10 cellular contexts compared by ENCODE assay signal in genomic region chr6:32627831-32628230, GRCh38. TPM values are rescaled to one million over a fixed set of nuclear protein-coding genes. Genes with fewer than 3 reads are reported as not detected.
A peak's percentile ranks its signal among the peaks of the same experiment; 100 is the strongest.
DNase-seq lines count a peak whose midpoint lies in the region; ATAC-seq, FAIRE-seq and TF ChIP-seq lines count a peak whose summit lies in the region.
"Had no signal": no experiment of that assay in that cellular context is flagged by ENCODE, and none has a peak within 500 bp of the region (broad histone marks: within the 10 kb centered on the region; RNA-seq: fewer than 3 reads in every experiment).

No MANE protein-coding gene starts in this region.

- intact Hi-C loops in activated naive CD4-positive, alpha-beta T cell treated with anti-CD3 and anti-CD28 coated beads for 36 hours (cut with micrococcal nuclease), result loop anchor here (10.0 kb wide), 1 partner anchor 373 kb away; no protein-coding TSS in a partner anchor
- intact Hi-C loops in stomach (cut with DNase I; ENCODE audit: low total_unique reads), result no loop called here

- no peaks in the 10 kb centered on the region for H3K4me1 ChIP-seq in stomach

- H3K36me3 Mint-ChIP-seq in activated naive CD4-positive, alpha-beta T cell treated with anti-CD3 and anti-CD28 coated beads for 36 hours (ENCODE audit: low read depth), result no peaks in the 10 kb centered on the region

- H3K27ac ChIP-seq in stomach, result peak overlapping the region in 1 of 5 donors; percentile 42
- H3K27ac ChIP-seq: C4-2B had no signal

- H3K27me3 ChIP-seq in stomach, result no peaks in the 10 kb centered on the region

- no peaks in the 10 kb centered on the region for H3K27me3 Mint-ChIP-seq in activated naive CD4-positive, alpha-beta T cell treated with anti-CD3 and anti-CD28 coated beads for 36 hours (ENCODE audit: low read depth)

- CTCF ChIA-PET in activated naive CD4-positive, alpha-beta T cell treated with anti-CD3 and anti-CD28 coated beads for 36 hours (lab: Charles Lee), result no interaction called here

- 21 to 75% (median 28%) methylated on average over 3 of the region's 3 CpGs for WGBS in stomach, 5 donors

- no peak for TF ChIP-seq EP300 in stomach (IDR thresholded peaks at IDR 0.05)

- TF ChIP-seq POLR2A in stomach (IDR thresholded peaks at IDR 0.05), result no peak

- no peaks in the 10 kb centered on the region for H3K9me3 Mint-ChIP-seq in activated naive CD4-positive, alpha-beta T cell treated with anti-CD3 and anti-CD28 coated beads for 36 hours

- DNase-seq in activated naive CD4-positive, alpha-beta T cell treated with anti-CD3 and anti-CD28 coated beads, Interleukin-2, amount 50 U/mL, for 16 hours, result peak; percentile 18
- no peak for DNase-seq in activated naive CD4-positive, alpha-beta T cell treated with anti-CD3 and anti-CD28 coated beads for 36 hours
- DNase-seq in NOMO-1 (lab: John Stamatoyannopoulos, UW; ENCODE audit: unreplicated experiment in 2 of 2), result peak; percentile 32 to 72
- peak; percentile 47 for DNase-seq in stomach
- no peak for DNase-seq in NCI-H146 (lab: John Stamatoyannopoulos, UW)
- no peak for DNase-seq in DMS153 (lab: John Stamatoyannopoulos, UW)

- no peak overlapping the region for H3K27ac Mint-ChIP-seq in activated naive CD4-positive, alpha-beta T cell treated with anti-CD3 and anti-CD28 coated beads for 36 hours

- ATAC-seq in HG03469 (IDR thresholded peaks at IDR 0.05; ENCODE audit: unreplicated experiment), result no peak

- no peak overlapping the region for H3K4me3 ChIP-seq in stomach

- H3K4me1 Mint-ChIP-seq in activated naive CD4-positive, alpha-beta T cell treated with anti-CD3 and anti-CD28 coated beads for 36 hours (ENCODE audit: low read depth), result peaks cover 23% of the 10 kb centered on the region

- H3K9me3 ChIP-seq in stomach, result no peaks in the 10 kb centered on the region

- H3K36me3 ChIP-seq in stomach, result no peaks in the 10 kb centered on the region

- H3K4me3 Mint-ChIP-seq in activated naive CD4-positive, alpha-beta T cell treated with anti-CD3 and anti-CD28 coated beads for 36 hours, result no peak overlapping the region

- no peak for TF ChIP-seq CTCF in stomach (IDR thresholded peaks at IDR 0.05)

- peak; percentile 82 for FAIRE-seq in endometrium (lab: Jason Lieb, UNC)

RNA-seq across cellular contexts. Expression of gene HLA-DQA1, which starts 9.4 kb away (rescaled TPM):
- under 1 TPM; 0.81 to 0.93 TPM for total RNA-seq in activated naive CD4-positive, alpha-beta T cell treated with anti-CD3 and anti-CD28 coated beads for 36 hours
- 1 to 10 TPM in 2 of 5 donors, not detected in 3; 1.1 to 6.4 TPM for total RNA-seq in stomach
- polyA plus RNA-seq in stomach, result 10 to 100 TPM in 2 of 3 donors, 1 to 10 TPM in 1; 5.0 to 16.2 (median 12.5) TPM
- total RNA-seq: glomerular endothelial cell had no signal

RNA-seq across cellular contexts. Expression of gene HLA-DRB1, which starts 38.2 kb away (rescaled TPM):
- 1 to 10 TPM; 4.1 to 4.2 TPM for total RNA-seq in activated naive CD4-positive, alpha-beta T cell treated with anti-CD3 and anti-CD28 coated beads for 36 hours
- 10 to 100 TPM in 4 of 5 donors, 1 to 10 TPM in 1; 4.1 to 47.1 (median 25.3) TPM for total RNA-seq in stomach
- polyA plus RNA-seq in stomach, result 100 to 1,000 TPM in 1 of 3 donors, 10 to 100 TPM in 2; 23.0 to 111 (median 23.1) TPM

RNA-seq across cellular contexts. Expression of gene HLA-DQB1, which starts 38.6 kb away (rescaled TPM):
- 1 to 10 TPM; 6.2 to 7.4 TPM for total RNA-seq in activated naive CD4-positive, alpha-beta T cell treated with anti-CD3 and anti-CD28 coated beads for 36 hours
- 10 to 100 TPM in 1 of 5 donors, 1 to 10 TPM in 2, not detected in 2; 2.0 to 16.8 (median 4.5) TPM for total RNA-seq in stomach
- polyA plus RNA-seq in stomach, result 10 to 100 TPM; 26.0 to 94.5 (median 31.8) TPM

Comparison
In these comparisons a context has a peak if more than half of its experiments do, and no peak if none do; other contexts are left out.
1. DNase-seq: peak in activated naive CD4-positive, alpha-beta T cell treated with anti-CD3 and anti-CD28 coated beads, Interleukin-2, amount 50 U/mL, for 16 hours (single experiment), NOMO-1 (2 of 2) and stomach (single experiment); none in activated naive CD4-positive, alpha-beta T cell treated with anti-CD3 and anti-CD28 coated beads for 36 hours (single experiment), NCI-H146 (single experiment) and DMS153 (single experiment).